In the genomic region with DNA sequence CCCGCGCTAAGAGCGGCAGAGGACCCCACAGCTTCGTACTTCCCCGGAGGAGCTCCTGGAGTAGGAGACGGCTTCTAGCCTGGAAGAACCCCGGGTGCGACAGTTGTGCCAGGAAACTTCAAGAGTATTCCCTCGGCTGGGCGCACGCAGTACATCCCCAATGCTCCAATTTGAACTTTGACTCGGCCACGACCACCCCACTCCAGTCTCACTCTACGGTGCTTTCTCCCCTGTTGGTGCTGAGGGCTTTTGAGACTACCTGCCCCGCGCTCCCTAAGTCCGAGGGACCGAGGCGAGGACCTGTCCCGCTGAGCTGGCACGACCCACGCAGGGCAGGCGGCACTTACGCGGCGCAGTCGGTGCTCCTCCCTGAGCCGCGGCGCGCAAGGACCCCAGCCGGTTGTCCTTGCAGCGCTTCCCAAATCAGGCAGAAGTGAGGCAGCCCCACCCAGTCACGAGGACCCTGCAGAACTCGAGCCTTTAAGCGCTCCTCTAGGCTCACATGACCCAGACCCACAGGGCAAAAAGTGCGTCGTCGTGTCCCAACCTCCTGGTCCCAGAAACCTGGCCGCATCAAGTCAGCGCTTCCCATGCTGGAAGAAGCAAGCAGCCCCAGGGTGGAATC, we compare ENCODE assay signal across 8 cellular contexts. TPM values are rescaled to one million over a fixed set of nuclear protein-coding genes. Genes with fewer than 3 reads are reported as not detected.
A peak's percentile ranks its signal among the peaks of the same experiment; 100 is the strongest.
DNase-seq lines count a peak whose midpoint lies in the region; ATAC-seq and TF ChIP-seq lines count a peak whose summit lies in the region.

A gene (minus strand): TSS at position 456 of the 625 bp plus-strand sequence. CDS start 25,476 bp downstream, outside the sequence.

- CTCF ChIA-PET in activated CD8-positive, alpha-beta T cell treated with anti-CD3 and anti-CD28 coated beads for 36 hours (lab: Charles Lee) = no interaction called here

- intact Hi-C loops in activated CD8-positive, alpha-beta T cell treated with anti-CD3 and anti-CD28 coated beads for 36 hours (cut with micrococcal nuclease) = no loop called here

- DNase-seq in stimulated activated CD4-positive, alpha-beta T cell treated with anti-CD3 and anti-CD28 coated beads, Interleukin-15, amount 100 ng/mL, for 24 hours = peak; percentile 5
- DNase-seq in stimulated activated CD4-positive, alpha-beta T cell treated with anti-CD3 and anti-CD28 coated beads, Interleukin-4, amount 100 ng/mL, for 4 hours = no peak
- peak; percentile 3 for DNase-seq in activated CD8-positive, alpha-beta T cell treated with anti-CD3 and anti-CD28 coated beads for 36 hours
- DNase-seq in hypothalamus (lab: John Stamatoyannopoulos, UW) = peak in 28 of 51 donors; percentile 2 to 42 (median 17)
- peak; percentile 14 for DNase-seq in progenitor cell of endocrine pancreas (ENCODE audit: low spot score, unreplicated experiment)
- no peak for DNase-seq in effector CD4-positive, alpha-beta T cell

- H3K4me1 Mint-ChIP-seq in activated CD8-positive, alpha-beta T cell treated with anti-CD3 and anti-CD28 coated beads for 36 hours (ENCODE audit: low read depth) = peaks cover 6% of the 10 kb centered on the region
- H3K4me1 Mint-ChIP-seq in progenitor cell of endocrine pancreas (ENCODE audit: low read depth) = peaks cover 27% of the 10 kb centered on the region

- TF ChIP-seq CTCF in activated CD8-positive, alpha-beta T cell treated with anti-CD3 and anti-CD28 coated beads for 36 hours (IDR thresholded peaks at IDR 0.05) = no peak
- TF ChIP-seq CTCF in progenitor cell of endocrine pancreas (IDR thresholded peaks at IDR 0.05; ENCODE audit: unreplicated experiment) = no peak

- ATAC-seq in activated CD8-positive, alpha-beta T cell treated with anti-CD3 and anti-CD28 coated beads for 36 hours = no peak
- ATAC-seq in HG03025 (IDR thresholded peaks at IDR 0.05; ENCODE audit: low FRiP score, unreplicated experiment) = no peak
- no peak for ATAC-seq in GM19467 (IDR thresholded peaks at IDR 0.05; ENCODE audit: unreplicated experiment)

- peak within 1 kb of the TSS; percentile 44 for H3K4me3 Mint-ChIP-seq in activated CD8-positive, alpha-beta T cell treated with anti-CD3 and anti-CD28 coated beads for 36 hours
- peak within 1 kb of the TSS; percentile 88 for H3K4me3 Mint-ChIP-seq in progenitor cell of endocrine pancreas (ENCODE audit: low read depth)

- no peaks in the 10 kb centered on the region for H3K9me3 Mint-ChIP-seq in activated CD8-positive, alpha-beta T cell treated with anti-CD3 and anti-CD28 coated beads for 36 hours
- H3K9me3 Mint-ChIP-seq in progenitor cell of endocrine pancreas (ENCODE audit: low read depth) = peaks cover 3% of the 10 kb centered on the region

- H3K27ac Mint-ChIP-seq in activated CD8-positive, alpha-beta T cell treated with anti-CD3 and anti-CD28 coated beads for 36 hours = no peak within 1 kb of the TSS
- H3K27ac Mint-ChIP-seq in progenitor cell of endocrine pancreas = peak within 1 kb of the TSS; percentile 28

- H3K36me3 Mint-ChIP-seq in activated CD8-positive, alpha-beta T cell treated with anti-CD3 and anti-CD28 coated beads for 36 hours (ENCODE audit: low read depth) = no peaks in the 10 kb centered on the region
- H3K36me3 Mint-ChIP-seq in progenitor cell of endocrine pancreas (ENCODE audit: insufficient read depth) = no peaks in the 10 kb centered on the region

- peaks cover 31% of the 10 kb centered on the region for H3K27me3 Mint-ChIP-seq in activated CD8-positive, alpha-beta T cell treated with anti-CD3 and anti-CD28 coated beads for 36 hours
- H3K27me3 Mint-ChIP-seq in progenitor cell of endocrine pancreas = peaks cover 25% of the 10 kb centered on the region

- POLR2A ChIA-PET in activated CD8-positive, alpha-beta T cell treated with anti-CD3 and anti-CD28 coated beads for 36 hours (lab: Charles Lee) = no interaction called here

RNA-seq across cellular contexts. Expression of the gene that starts here (rescaled TPM):
- total RNA-seq in activated CD8-positive, alpha-beta T cell treated with anti-CD3 and anti-CD28 coated beads for 36 hours = not detected
- 22.1 and 23.1 TPM in 2 replicates for total RNA-seq in progenitor cell of endocrine pancreas

Comparison
In these comparisons a context has a peak if more than half of its experiments do, and no peak if none do; other contexts are left out.
1. RNA of the gene that starts here (total RNA-seq): 22.1 to 23.1 TPM in progenitor cell of endocrine pancreas; not detected in activated CD8-positive, alpha-beta T cell treated with anti-CD3 and anti-CD28 coated beads for 36 hours; every median in the first group is over 10 times any median in the second.
2. DNase-seq: peak in stimulated activated CD4-positive, alpha-beta T cell treated with anti-CD3 and anti-CD28 coated beads, Interleukin-15, amount 100 ng/mL, for 24 hours (single experiment), hypothalamus (28 of 51) and progenitor cell of endocrine pancreas (single experiment); none in stimulated activated CD4-positive, alpha-beta T cell treated with anti-CD3 and anti-CD28 coated beads, Interleukin-4, amount 100 ng/mL, for 4 hours (0 of 2) and effector CD4-positive, alpha-beta T cell (single experiment).
3. Peak in DNase-seq in activated CD8-positive, alpha-beta T cell treated with anti-CD3 and anti-CD28 coated beads for 36 hours; RNA of the gene not detected or under 1 TPM.